Comparison of ENCODE assay signal across 1 cellular context in genomic region chrX:16125520-16126149, GRCh38.
TF ChIP-seq lines count a peak whose summit lies in the region.

No MANE protein-coding gene starts in this region.

TF ChIP-seq in H1, 55 proteins besides CTCF, POLR2A, EP300 and RAD21 (continued from another document):
- TF ChIP-seq SP2 (IDR thresholded peaks at IDR 0.05; ENCODE audit: low read length) (no peak), RFX5 (IDR thresholded peaks at IDR 0.05; ENCODE audit: borderline replicate concordance, low read depth, low read length) (no peak), SP4 (IDR thresholded peaks at IDR 0.05; ENCODE audit: low read length) (no peak), RNF2 (IDR thresholded peaks at IDR 0.05; ENCODE audit: borderline replicate concordance, low read depth, low read length, missing control alignments, poor library complexity, severe bottlenecking) (no peak), KDM1A (IDR thresholded peaks at IDR 0.05; ENCODE audit: borderline replicate concordance, low read length) (no peak), SP1 (IDR thresholded peaks at IDR 0.05; ENCODE audit: low read depth, low read length) (no peak), SRF (IDR thresholded peaks at IDR 0.05; ENCODE audit: low read depth, low read length) (no peak), GTF2F1 (IDR thresholded peaks at IDR 0.05; ENCODE audit: borderline replicate concordance, low read depth, low read length) (no peak), ATF3 (IDR thresholded peaks at IDR 0.05; ENCODE audit: insufficient read depth, low read depth, low read length) (no peak), KDM4A (IDR thresholded peaks at IDR 0.05; ENCODE audit: low read depth, low read length, severe bottlenecking) (no peak), PHF8 (conservative IDR thresholded peaks at IDR 0.05; ENCODE audit: low read depth, low read length) (no peak), TBP (IDR thresholded peaks at IDR 0.05; ENCODE audit: low read depth, low read length) (no peak), YY1 (IDR thresholded peaks at IDR 0.05; ENCODE audit: low read depth, low read length) (no peak)
